ENCODE assay signal across 1 cellular context in genomic region chr17:57368637-57369336, GRCh38.
TF ChIP-seq lines count a peak whose summit lies in the region.

No MANE protein-coding gene starts in this region.

TF ChIP-seq in GM12878, 131 proteins besides CTCF, POLR2A, EP300 and RAD21 (continued from another document):
- TF ChIP-seq, protein P1, sequence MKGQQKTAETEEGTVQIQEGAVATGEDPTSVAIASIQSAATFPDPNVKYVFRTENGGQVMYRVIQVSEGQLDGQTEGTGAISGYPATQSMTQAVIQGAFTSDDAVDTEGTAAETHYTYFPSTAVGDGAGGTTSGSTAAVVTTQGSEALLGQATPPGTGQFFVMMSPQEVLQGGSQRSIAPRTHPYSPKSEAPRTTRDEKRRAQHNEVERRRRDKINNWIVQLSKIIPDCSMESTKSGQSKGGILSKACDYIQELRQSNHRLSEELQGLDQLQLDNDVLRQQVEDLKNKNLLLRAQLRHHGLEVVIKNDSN (IDR thresholded peaks at IDR 0.05; ENCODE audit: borderline replicate concordance, extremely low read length, insufficient read depth, low read depth, low read length) = no peak
- TF ChIP-seq PML (IDR thresholded peaks at IDR 0.05; ENCODE audit: low read length) (no peak), JUND (IDR thresholded peaks at IDR 0.05; ENCODE audit: low read depth, low read length) (no peak), BMI1 (IDR thresholded peaks at IDR 0.05; ENCODE audit: borderline replicate concordance) (no peak), DPF2 (IDR thresholded peaks at IDR 0.05) (no peak), CHD2 (IDR thresholded peaks at IDR 0.05; ENCODE audit: borderline replicate concordance, low read depth, low read length) (no peak), IRF4 (IDR thresholded peaks at IDR 0.05; ENCODE audit: low read depth, low read length) (peak; percentile 61; the same call in 1 of the 2 replicates), TCF12 (IDR thresholded peaks at IDR 0.05; ENCODE audit: low read depth, low read length) (no peak), CHD1 (IDR thresholded peaks at IDR 0.05; ENCODE audit: low read depth, low read length) (no peak), PBX3 (IDR thresholded peaks at IDR 0.05; ENCODE audit: insufficient replicate concordance, low read depth, low read length) (no peak), RELA (IDR thresholded peaks at IDR 0.05; ENCODE audit: borderline replicate concordance, partially characterized antibody) (no peak), WRNIP1 (IDR thresholded peaks at IDR 0.05; ENCODE audit: borderline replicate concordance, low read depth, low read length) (no peak; the same call in 1 of the 2 replicates), NR2C1 (IDR thresholded peaks at IDR 0.05) (no peak), IKZF2 (IDR thresholded peaks at IDR 0.05) (peak; percentile 69 to 72), ESRRA (IDR thresholded peaks at IDR 0.05; ENCODE audit: low read length) (no peak), STAT1 (conservative IDR thresholded peaks at IDR 0.05) (no peak), HDAC6 (IDR thresholded peaks at IDR 0.05; ENCODE audit: unreplicated experiment) (no peak), YBX1 (IDR thresholded peaks at IDR 0.05) (no peak), RCOR1 (conservative IDR thresholded peaks at IDR 0.05; ENCODE audit: low read depth, low read length) (no peak), MEF2B (IDR thresholded peaks at IDR 0.05; ENCODE audit: partially characterized antibody, poor library complexity, severe bottlenecking) (no peak), ZSCAN29 (IDR thresholded peaks at IDR 0.05) (no peak), CBX5 (IDR thresholded peaks at IDR 0.05; ENCODE audit: low read depth) (no peak), USF2 (IDR thresholded peaks at IDR 0.05; ENCODE audit: borderline replicate concordance, low read depth, low read length) (no peak), MTA3 (IDR thresholded peaks at IDR 0.05; ENCODE audit: borderline replicate concordance, low read length) (no peak), ASH2L (IDR thresholded peaks at IDR 0.05; ENCODE audit: borderline replicate concordance, low read depth) (no peak), MXI1 (IDR thresholded peaks at IDR 0.05; ENCODE audit: low read depth, low read length) (no peak), ZNF274 (IDR thresholded peaks at IDR 0.05; ENCODE audit: insufficient read depth, insufficient read length) (no peak), TBL1XR1 (IDR thresholded peaks at IDR 0.05; ENCODE audit: low read depth, low read length) (no peak), ZZZ3 (IDR thresholded peaks at IDR 0.05; ENCODE audit: control insufficient read depth, insufficient read length, low read depth) (no peak), RBBP5 (conservative IDR thresholded peaks at IDR 0.05) (no peak), NFIC (IDR thresholded peaks at IDR 0.05; ENCODE audit: low read depth, low read length) (no peak), POU2F2 (IDR thresholded peaks at IDR 0.05; ENCODE audit: borderline replicate concordance, low read depth, low read length) (0 out of 3 replicates have a peak, but pooled peaks have one; percentile 41), MTA2 (IDR thresholded peaks at IDR 0.05; ENCODE audit: low read depth) (no peak), POLR2AphosphoS5 (IDR thresholded peaks at IDR 0.05; ENCODE audit: low read length) (no peak), SPI1 (IDR thresholded peaks at IDR 0.05; ENCODE audit: borderline replicate concordance, insufficient read depth, low read depth, low read length) (no peak), LARP7 (IDR thresholded peaks at IDR 0.05) (0 out of 2 replicates have a peak, but pooled peaks have one; percentile 35), KDM1A (IDR thresholded peaks at IDR 0.05; ENCODE audit: borderline replicate concordance) (no peak), RB1 (IDR thresholded peaks at IDR 0.05; ENCODE audit: borderline replicate concordance) (no peak), RFX5 (IDR thresholded peaks at IDR 0.05; ENCODE audit: low read depth, low read length) (0 out of 2 replicates have a peak, but pooled peaks have one; percentile 38)
- TF ChIP-seq, protein P2, sequence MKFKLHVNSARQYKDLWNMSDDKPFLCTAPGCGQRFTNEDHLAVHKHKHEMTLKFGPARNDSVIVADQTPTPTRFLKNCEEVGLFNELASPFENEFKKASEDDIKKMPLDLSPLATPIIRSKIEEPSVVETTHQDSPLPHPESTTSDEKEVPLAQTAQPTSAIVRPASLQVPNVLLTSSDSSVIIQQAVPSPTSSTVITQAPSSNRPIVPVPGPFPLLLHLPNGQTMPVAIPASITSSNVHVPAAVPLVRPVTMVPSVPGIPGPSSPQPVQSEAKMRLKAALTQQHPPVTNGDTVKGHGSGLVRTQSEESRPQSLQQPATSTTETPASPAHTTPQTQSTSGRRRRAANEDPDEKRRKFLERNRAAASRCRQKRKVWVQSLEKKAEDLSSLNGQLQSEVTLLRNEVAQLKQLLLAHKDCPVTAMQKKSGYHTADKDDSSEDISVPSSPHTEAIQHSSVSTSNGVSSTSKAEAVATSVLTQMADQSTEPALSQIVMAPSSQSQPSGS (IDR thresholded peaks at IDR 0.05; ENCODE audit: low read length) = peak; percentile 57; the same call in 1 of the 2 replicates
- TF ChIP-seq, protein P3, sequence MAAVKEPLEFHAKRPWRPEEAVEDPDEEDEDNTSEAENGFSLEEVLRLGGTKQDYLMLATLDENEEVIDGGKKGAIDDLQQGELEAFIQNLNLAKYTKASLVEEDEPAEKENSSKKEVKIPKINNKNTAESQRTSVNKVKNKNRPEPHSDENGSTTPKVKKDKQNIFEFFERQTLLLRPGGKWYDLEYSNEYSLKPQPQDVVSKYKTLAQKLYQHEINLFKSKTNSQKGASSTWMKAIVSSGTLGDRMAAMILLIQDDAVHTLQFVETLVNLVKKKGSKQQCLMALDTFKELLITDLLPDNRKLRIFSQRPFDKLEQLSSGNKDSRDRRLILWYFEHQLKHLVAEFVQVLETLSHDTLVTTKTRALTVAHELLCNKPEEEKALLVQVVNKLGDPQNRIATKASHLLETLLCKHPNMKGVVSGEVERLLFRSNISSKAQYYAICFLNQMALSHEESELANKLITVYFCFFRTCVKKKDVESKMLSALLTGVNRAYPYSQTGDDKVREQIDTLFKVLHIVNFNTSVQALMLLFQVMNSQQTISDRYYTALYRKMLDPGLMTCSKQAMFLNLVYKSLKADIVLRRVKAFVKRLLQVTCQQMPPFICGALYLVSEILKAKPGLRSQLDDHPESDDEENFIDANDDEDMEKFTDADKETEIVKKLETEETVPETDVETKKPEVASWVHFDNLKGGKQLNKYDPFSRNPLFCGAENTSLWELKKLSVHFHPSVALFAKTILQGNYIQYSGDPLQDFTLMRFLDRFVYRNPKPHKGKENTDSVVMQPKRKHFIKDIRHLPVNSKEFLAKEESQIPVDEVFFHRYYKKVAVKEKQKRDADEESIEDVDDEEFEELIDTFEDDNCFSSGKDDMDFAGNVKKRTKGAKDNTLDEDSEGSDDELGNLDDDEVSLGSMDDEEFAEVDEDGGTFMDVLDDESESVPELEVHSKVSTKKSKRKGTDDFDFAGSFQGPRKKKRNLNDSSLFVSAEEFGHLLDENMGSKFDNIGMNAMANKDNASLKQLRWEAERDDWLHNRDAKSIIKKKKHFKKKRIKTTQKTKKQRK (IDR thresholded peaks at IDR 0.05; ENCODE audit: low read depth, low read length) = no peak
- TF ChIP-seq, protein P4, sequence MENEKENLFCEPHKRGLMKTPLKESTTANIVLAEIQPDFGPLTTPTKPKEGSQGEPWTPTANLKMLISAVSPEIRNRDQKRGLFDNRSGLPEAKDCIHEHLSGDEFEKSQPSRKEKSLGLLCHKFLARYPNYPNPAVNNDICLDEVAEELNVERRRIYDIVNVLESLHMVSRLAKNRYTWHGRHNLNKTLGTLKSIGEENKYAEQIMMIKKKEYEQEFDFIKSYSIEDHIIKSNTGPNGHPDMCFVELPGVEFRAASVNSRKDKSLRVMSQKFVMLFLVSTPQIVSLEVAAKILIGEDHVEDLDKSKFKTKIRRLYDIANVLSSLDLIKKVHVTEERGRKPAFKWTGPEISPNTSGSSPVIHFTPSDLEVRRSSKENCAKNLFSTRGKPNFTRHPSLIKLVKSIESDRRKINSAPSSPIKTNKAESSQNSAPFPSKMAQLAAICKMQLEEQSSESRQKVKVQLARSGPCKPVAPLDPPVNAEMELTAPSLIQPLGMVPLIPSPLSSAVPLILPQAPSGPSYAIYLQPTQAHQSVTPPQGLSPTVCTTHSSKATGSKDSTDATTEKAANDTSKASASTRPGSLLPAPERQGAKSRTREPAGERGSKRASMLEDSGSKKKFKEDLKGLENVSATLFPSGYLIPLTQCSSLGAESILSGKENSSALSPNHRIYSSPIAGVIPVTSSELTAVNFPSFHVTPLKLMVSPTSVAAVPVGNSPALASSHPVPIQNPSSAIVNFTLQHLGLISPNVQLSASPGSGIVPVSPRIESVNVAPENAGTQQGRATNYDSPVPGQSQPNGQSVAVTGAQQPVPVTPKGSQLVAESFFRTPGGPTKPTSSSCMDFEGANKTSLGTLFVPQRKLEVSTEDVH (IDR thresholded peaks at IDR 0.05; ENCODE audit: low read depth, partially characterized antibody) = no peak
